In the genomic region with DNA sequence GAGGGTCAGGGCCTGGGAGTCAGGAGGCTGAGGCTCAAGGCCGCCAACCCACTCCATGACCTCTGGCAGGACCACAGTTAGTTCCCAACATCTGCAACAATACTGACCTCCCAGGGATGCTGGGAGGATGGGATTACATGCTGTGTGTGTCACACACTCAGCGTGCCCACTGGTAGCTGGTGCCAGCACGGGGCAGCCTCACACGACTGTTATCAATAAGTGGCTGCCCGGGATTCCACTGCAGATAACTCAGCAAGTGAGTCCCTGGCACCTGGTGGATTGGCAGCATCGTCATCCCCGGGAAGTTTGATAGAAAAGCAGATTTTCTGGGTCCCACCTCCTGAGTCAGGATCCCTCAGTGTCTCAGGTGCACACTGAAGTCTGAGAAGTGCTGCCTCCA, we compare ENCODE assay signal across 20 cellular contexts.
DNase-seq lines count a peak whose midpoint lies in the region; FAIRE-seq and TF ChIP-seq lines count a peak whose summit lies in the region.
"Had no signal": no experiment of that assay in that cellular context is flagged by ENCODE, and none has a peak within 500 bp of the region (broad histone marks: within the 10 kb centered on the region; RNA-seq: fewer than 3 reads in every experiment).

No MANE protein-coding gene starts in this region.

- H2BK15ac ChIP-seq in H1 (ENCODE audit: low read length) (0 out of 2 replicates have a peak overlapping the region, but pooled peaks have one; percentile 8), neuronal stem cell (ENCODE audit: low read length) (no peak overlapping the region)

- no peak overlapping the region for H4K8ac ChIP-seq in H1 (ENCODE audit: extremely low read depth, insufficient read depth, low read length)
- no peak overlapping the region for H4K8ac ChIP-seq in neuronal stem cell (ENCODE audit: low read depth, low read length)

- H3K23ac ChIP-seq in H1 (ENCODE audit: insufficient read length) (no peak overlapping the region), neuronal stem cell (ENCODE audit: low read depth, low read length, poor library complexity) (no peak overlapping the region)

- H3K4me1 ChIP-seq in H1 (replicated peaks in 1 of 4; ENCODE audit: control insufficient read depth in 3 of 4, insufficient read depth in 4 of 4, low read length in 3 of 4) = peaks cover 0 to 24% (median 10%) of the 10 kb centered on the region in 4 experiments; a peak in 5 of 7 replicates
- peaks cover 6 to 7% of the 10 kb centered on the region in 2 donors for H3K4me1 ChIP-seq in neuronal stem cell (ENCODE audit: control insufficient read depth in 2 of 2, insufficient read depth in 1 of 2, low read depth in 1 of 2, low read length in 2 of 2)
- H3K4me1 ChIP-seq: Caco-2 had no signal

- no peaks in the 10 kb centered on the region for H3K79me1 ChIP-seq in H1 (ENCODE audit: low read depth, low read length)
- no peaks in the 10 kb centered on the region for H3K79me1 ChIP-seq in neuronal stem cell (ENCODE audit: low read depth, low read length)

- H4K91ac ChIP-seq in H1 (replicated peaks; ENCODE audit: insufficient read length, low read length) (no peak overlapping the region), neuronal stem cell (ENCODE audit: low read depth, low read length, poor library complexity) (no peak overlapping the region)

- H3K4me2 ChIP-seq in H1 (ENCODE audit: insufficient read depth in 1 of 2, low read depth in 2 of 2, low read length in 2 of 2) (no peak overlapping the region), neuronal stem cell (ENCODE audit: insufficient read depth, low read length, poor library complexity, severe bottlenecking) (no peak overlapping the region)
- H3K4me2 ChIP-seq: A549; BLaER1 treated with 17β-estradiol and CSF1 and Interleukin-3, amounts not matched to agents 10 nM and 100 nM had no signal

- H3K27ac ChIP-seq in WERI-Rb-1 = peak overlapping the region; percentile 80
- H3K27ac ChIP-seq in H1 (ENCODE audit: low read depth, low read length) = no peak overlapping the region
- no peak overlapping the region for H3K27ac ChIP-seq in neuronal stem cell (replicated peaks; ENCODE audit: low read length)
- H3K27ac ChIP-seq: 22Rv1; A549; BLaER1 treated with 17β-estradiol and CSF1 and Interleukin-3, amounts not matched to agents 10 nM and 100 nM; C4-2B had no signal

- H3K36me3 ChIP-seq in WERI-Rb-1 (no peaks in the 10 kb centered on the region), H1 (ENCODE audit: control insufficient read depth in 2 of 4, insufficient read depth in 4 of 4, low read length in 3 of 4) (no peaks in the 10 kb centered on the region), neuronal stem cell (replicated peaks in 1 of 2; ENCODE audit: control insufficient read depth in 2 of 2, insufficient read depth in 2 of 2, low read length in 2 of 2) (no peaks in the 10 kb centered on the region)
- H3K36me3 ChIP-seq: BLaER1 treated with 17β-estradiol and CSF1 and Interleukin-3, amounts not matched to agents 10 nM and 100 nM had no signal

- CTCF ChIA-PET in H1 (lab: Charles Lee; ENCODE audit: partially characterized antibody) = interaction anchor here (19.8 to 42.3 kb wide), 4 partner anchors 12 to 142 kb away, joined by 320 to 1348 read pairs (median 547); a partner anchor contains a TSS

- H3K23me2 ChIP-seq in H1 (ENCODE audit: low read depth, low read length) = no peaks in the 10 kb centered on the region

- H4K5ac ChIP-seq in H1 (ENCODE audit: insufficient read length, low read depth, low read length) = no peak overlapping the region

- H3K4ac ChIP-seq in H1 (replicated peaks; ENCODE audit: insufficient read length, low read depth, low read length) (no peak overlapping the region), neuronal stem cell (ENCODE audit: low read length) (no peak overlapping the region)

- no peak overlapping the region for H3K4me3 ChIP-seq in WERI-Rb-1 (ENCODE audit: low read depth, low read length)
- H3K4me3 ChIP-seq in H1 (ENCODE audit: extremely low read depth in 1 of 4, insufficient read depth in 2 of 4, low read depth in 3 of 4, low read length in 4 of 4) = no peak overlapping the region
- no peak overlapping the region for H3K4me3 ChIP-seq in neuronal stem cell (ENCODE audit: low read length in 2 of 2)
- H3K4me3 ChIP-seq: A549; BLaER1 treated with 17β-estradiol and CSF1 and Interleukin-3, amounts not matched to agents 10 nM and 100 nM had no signal

- TF ChIP-seq POLR2A in H1 (IDR thresholded peaks at IDR 0.05; ENCODE audit: control extremely low read depth in 1 of 2, low read depth in 2 of 2, low read length in 2 of 2) (no peak), erythroblast (IDR thresholded peaks at IDR 0.05; ENCODE audit: low read length) (no peak)

- TF ChIP-seq EP300 in H1 (IDR thresholded peaks at IDR 0.05; ENCODE audit: borderline replicate concordance in 1 of 2, low read depth in 2 of 2, low read length in 2 of 2) = no peak

- H2BK5ac ChIP-seq in H1 (ENCODE audit: low read depth, low read length) (no peak overlapping the region; the same call in 1 of the 2 replicates), neuronal stem cell (ENCODE audit: low read length) (no peak overlapping the region)

- no peak for TF ChIP-seq RAD21 in H1 (IDR thresholded peaks at IDR 0.05 in 1 of 2, conservative IDR thresholded peaks at IDR 0.05 in 1 of 2; ENCODE audit: low read depth in 2 of 2, low read length in 2 of 2)

- H3K27me3 ChIP-seq in WERI-Rb-1 (ENCODE audit: insufficient read depth, low read depth, severe bottlenecking) = no peaks in the 10 kb centered on the region
- 0 out of 7 replicates have a peak, but pooled peaks cover 0 to 3% (median 0%) of the 10 kb centered on the region in 4 experiments for H3K27me3 ChIP-seq in H1 (replicated peaks in 1 of 4; ENCODE audit: control insufficient read depth in 3 of 4, extremely low read depth in 1 of 4, insufficient read depth in 3 of 4, low read length in 3 of 4)
- peaks cover 0 to 60% (median 2%) of the 10 kb centered on the region in 3 experiments for H3K27me3 ChIP-seq in neuronal stem cell (ENCODE audit: control insufficient read depth in 3 of 3, insufficient read depth in 3 of 3, low read depth in 1 of 3, low read length in 3 of 3)

- FAIRE-seq in H1 (lab: Jason Lieb, UNC) = no peak
- FAIRE-seq: A549, D721Med, G401.6, GM12891, GM19239 had no signal

- H2BK12ac ChIP-seq in H1 (ENCODE audit: low read depth, low read length) = no peak overlapping the region
- no peak overlapping the region for H2BK12ac ChIP-seq in neuronal stem cell (ENCODE audit: low read length)

- H2BK120ac ChIP-seq in H1 (replicated peaks; ENCODE audit: low read depth, low read length) (no peak overlapping the region), neuronal stem cell (ENCODE audit: low read depth, low read length) (no peak overlapping the region)

- H3K14ac ChIP-seq in H1 (ENCODE audit: insufficient read length) (no peak overlapping the region), neuronal stem cell (ENCODE audit: low read length) (no peak overlapping the region)

- POLR2A ChIA-PET in H1 (lab: Charles Lee; ENCODE audit: partially characterized antibody) = no interaction called here

- no peak for TF ChIP-seq CTCF in WERI-Rb-1 (IDR thresholded peaks at IDR 0.05; ENCODE audit: low read depth, low read length)
- TF ChIP-seq CTCF in H1 (IDR thresholded peaks at IDR 0.05; ENCODE audit: control extremely low read depth in 1 of 3, insufficient read depth in 1 of 3, low read depth in 1 of 3, low read length in 3 of 3) = no peak

- H3K9ac ChIP-seq in H1 (replicated peaks in 1 of 4; ENCODE audit: extremely low read depth in 1 of 4, low read depth in 3 of 4, low read length in 3 of 4) (no peak overlapping the region), neuronal stem cell (ENCODE audit: low read depth, low read length, poor library complexity) (no peak overlapping the region)
- H3K9ac ChIP-seq: BLaER1 treated with 17β-estradiol and CSF1 and Interleukin-3, amounts not matched to agents 10 nM and 100 nM had no signal

- H4K20me1 ChIP-seq in H1 (replicated peaks in 1 of 2; ENCODE audit: control insufficient read depth in 1 of 2, insufficient read depth in 2 of 2, low read length in 2 of 2) = no peaks in the 10 kb centered on the region

- 87% methylated on average over 7 of the region's 7 CpGs; no CpG with 5 or more reads in 1 of the 2 experiments for WGBS in H1 (ENCODE audit: extremely low coverage in 1 of 2, insufficient coverage in 1 of 2, insufficient read length in 1 of 2, insufficient replicate concordance in 2 of 2, low coverage in 1 of 2, low lambda C conversion rate in 2 of 2, missing lambda C conversion rate in 1 of 2), 2 experiments
- no CpG with 5 or more reads among the region's 7 CpGs for WGBS in neuronal stem cell (ENCODE audit: extremely low coverage in 2 of 2, insufficient read length in 2 of 2, insufficient replicate concordance in 1 of 2), 2 donors

- H2AK5ac ChIP-seq in H1 (ENCODE audit: low read depth, low read length) (no peak overlapping the region), neuronal stem cell (ENCODE audit: low read depth, low read length) (no peak overlapping the region)

- no peaks in the 10 kb centered on the region for H3K79me2 ChIP-seq in H1 (ENCODE audit: control insufficient read depth in 1 of 2, insufficient read depth in 2 of 2, low read length in 2 of 2)

- H3K9me3 ChIP-seq in WERI-Rb-1 (ENCODE audit: severe bottlenecking) (no peaks in the 10 kb centered on the region), H1 (ENCODE audit: insufficient read depth in 2 of 2, low read depth in 1 of 2, low read length in 1 of 2) (no peaks in the 10 kb centered on the region), neuronal stem cell (replicated peaks in 1 of 2; ENCODE audit: control insufficient read depth in 2 of 2, insufficient read depth in 1 of 2, low read depth in 1 of 2, low read length in 2 of 2) (no peaks in the 10 kb centered on the region)
- H3K9me3 ChIP-seq: A549, Caco-2 had no signal

- H3K56ac ChIP-seq in H1 (replicated peaks; ENCODE audit: insufficient read length, low read depth, low read length) = no peak overlapping the region

- no peak overlapping the region for H2BK20ac ChIP-seq in H1 (ENCODE audit: low read length)

- DNase-seq in WERI-Rb-1 = no peak
- no peak for DNase-seq in H1 (ENCODE audit: low read depth in 1 of 2, low spot score in 2 of 2)
- no peak for DNase-seq in neuronal stem cell (ENCODE audit: low spot score)
- no peak for DNase-seq in erythroblast (lab: John Stamatoyannopoulos, UW)
- DNase-seq in HPDE6-E6E7 (ENCODE audit: extremely low spot score) = no peak
- DNase-seq: AML-193; Caco-2; Calu3; CD4-positive, alpha-beta T cell; CD8-positive, alpha-beta T cell; DMS79 treated with DMSO at 0.1 percent for 48 hours; GF-D8 had no signal

- H2AFZ ChIP-seq in H1 (ENCODE audit: low read length) = no peak overlapping the region
- no peak overlapping the region for H2AFZ ChIP-seq in neuronal stem cell (ENCODE audit: low read length)

- H3K18ac ChIP-seq in H1 (ENCODE audit: extremely low read depth, low read length) (no peak overlapping the region), neuronal stem cell (ENCODE audit: low read length) (peak overlapping the region; percentile 35)
